17 cellular contexts compared by ENCODE assay signal in the genomic region with DNA sequence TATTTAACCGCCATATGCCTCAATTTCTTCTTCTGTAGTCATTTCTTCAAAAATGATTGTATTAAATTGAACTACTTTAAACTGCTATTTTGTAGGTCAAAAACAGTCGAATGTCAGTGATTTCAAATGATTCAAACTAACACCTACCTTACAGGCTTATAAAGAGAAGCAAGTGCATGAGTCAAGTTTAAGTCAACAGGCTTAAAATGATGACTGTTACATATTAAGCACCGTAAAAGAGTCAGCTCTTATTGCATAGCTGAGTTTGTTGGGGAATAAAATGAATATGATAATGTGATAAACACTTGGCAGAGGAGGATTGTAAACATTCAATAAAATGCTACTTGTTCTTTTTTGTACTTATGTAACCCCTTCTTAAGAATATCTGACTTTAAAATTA.
"Had no signal": no experiment of that assay in that cellular context is flagged by ENCODE, and none has a peak within 500 bp of the region (broad histone marks: within the 10 kb centered on the region; RNA-seq: fewer than 3 reads in every experiment).

No MANE protein-coding gene starts in this region.

- H3K36me3 ChIP-seq: heart right ventricle, sigmoid colon, upper lobe of left lung had no signal

- H3K27ac ChIP-seq: dorsolateral prefrontal cortex, heart right ventricle, sigmoid colon, testis, upper lobe of left lung had no signal

- ATAC-seq: activated CD8-positive, alpha-beta memory T cell treated with anti-CD3 and anti-CD28 coated beads, Interleukin-2, amount 10 ng/mL, durations not matched to agents 7 days and 5 days; heart right ventricle; naive thymus-derived CD8-positive, alpha-beta T cell; stimulated activated memory B cell treated with anti-CD40 and anti-IgM and Interleukin-4, amounts not matched to agents 10 μg/mL and 1 μg/mL and 100 μg/mL, for 72 hours had no signal

- H3K27me3 ChIP-seq: dorsolateral prefrontal cortex, heart right ventricle, sigmoid colon, testis, upper lobe of left lung had no signal

- H3K4me1 ChIP-seq: sigmoid colon, testis had no signal

- H3K4me3 ChIP-seq: dorsolateral prefrontal cortex, heart right ventricle, sigmoid colon, testis, upper lobe of left lung had no signal

- DNase-seq: activated B cell treated with CpG ODN at 0.5 μM for 24 hours; activated CD4-positive, alpha-beta memory T cell treated with anti-CD3 and anti-CD28 coated beads, Interleukin-2, amount 10 ng/mL, durations not matched to agents 7 days and 5 days; activated CD4-positive, alpha-beta T cell treated with anti-CD3 and anti-CD28 coated beads for 48 hours; activated CD8-positive, alpha-beta memory T cell treated with anti-CD3 and anti-CD28 coated beads, Interleukin-2, amount 10 ng/mL, durations not matched to agents 7 days and 5 days; activated naive CD4-positive, alpha-beta T cell; activated naive CD8-positive, alpha-beta T cell treated with anti-CD3 and anti-CD28 coated beads for 36 hours; amniotic stem cell; dorsolateral prefrontal cortex; heart right ventricle; kidney glomerular epithelial cell; mesendoderm; naive thymus-derived CD8-positive, alpha-beta T cell; sigmoid colon; stimulated activated CD4-positive, alpha-beta T cell treated with anti-CD3 and anti-CD28 coated beads, Interleukin-4, amount 100 ng/mL, for 24 hours; testis; upper lobe of left lung had no signal

- H3K9me3 ChIP-seq: heart right ventricle, sigmoid colon, testis, upper lobe of left lung had no signal
